27 cellular contexts compared by ENCODE assay signal in genomic region chr10:2604891-2605290, GRCh38.
"Had no signal": no experiment of that assay in that cellular context is flagged by ENCODE, and none has a peak within 500 bp of the region (broad histone marks: within the 10 kb centered on the region; RNA-seq: fewer than 3 reads in every experiment).

No MANE protein-coding gene starts in this region.

- H3K27ac ChIP-seq: stomach, suprapubic skin, testis, thoracic aorta, thyroid gland, tibial artery, tibial nerve, transverse colon, upper lobe of left lung, upper lobe of right lung, uterus, vagina had no signal

- DNase-seq: stimulated activated CD4-positive, alpha-beta T cell treated with anti-CD3 and anti-CD28 coated beads, Interleukin-2, amount 100 ng/mL, for 48 hours; stimulated activated CD4-positive, alpha-beta T cell treated with anti-CD3 and anti-CD28 coated beads, Interleukin-4, amount 100 ng/mL, for 1 hour; stimulated activated CD4-positive, alpha-beta T cell treated with anti-CD3 and anti-CD28 coated beads, Interleukin-4, amount 100 ng/mL, for 24 hours; stimulated activated CD4-positive, alpha-beta T cell treated with anti-CD3 and anti-CD28 coated beads, Interleukin-4, amount 100 ng/mL, for 4 hours; stimulated activated CD8-positive, alpha-beta memory T cell treated with anti-CD3 and anti-CD28 coated beads, Interleukin-4, amount 100 ng/mL, for 48 hours; stimulated activated naive B cell treated with anti-CD40 and anti-IgM and Interleukin-4, amounts not matched to agents 10 μg/mL and 1 μg/mL and 100 μg/mL, for 72 hours; stimulated activated naive CD4-positive, alpha-beta T cell; stimulated activated naive CD4-positive, alpha-beta T cell treated with Interleukin-2 at 50 U/mL for 16 hours; stimulated activated naive CD8-positive, alpha-beta T cell treated with anti-CD3 and anti-CD28 coated beads, Interleukin-15, amount 100 ng/mL, for 72 hours; stimulated activated naive CD8-positive, alpha-beta T cell treated with anti-CD3 and anti-CD28 coated beads, Interleukin-15, Interleukin-2, amounts not matched to agents 100 U/mL and 50 U/mL, for 24 hours; stomach; substantia nigra; testis; thyroid gland; tibial artery; transverse colon; trophoblast cell; upper lobe of left lung; upper lobe of right lung; uterus had no signal

- FAIRE-seq: urothelium cell line had no signal

- H3K36me3 ChIP-seq: stomach, suprapubic skin, thoracic aorta, thyroid gland, tibial artery, tibial nerve, transverse colon, upper lobe of left lung, upper lobe of right lung, uterus, vagina had no signal

- H3K27me3 ChIP-seq: stomach, suprapubic skin, testis, thyroid gland, tibial artery, tibial nerve, transverse colon, upper lobe of left lung, upper lobe of right lung, uterus, vagina had no signal

- ATAC-seq: stimulated activated effector memory CD8-positive, alpha-beta T cell treated with anti-CD3 and anti-CD28 coated beads, Interleukin-12 subunit alpha, Interleukin-12 subunit beta, amount 100 ng/mL, for 72 hours; stimulated activated memory B cell treated with anti-CD40 and anti-IgM and Interleukin-4, amounts not matched to agents 10 μg/mL and 1 μg/mL and 100 μg/mL, for 72 hours; stimulated activated naive B cell treated with anti-CD40 and anti-IgM and Interleukin-4, amounts not matched to agents 10 μg/mL and 1 μg/mL and 100 μg/mL, for 72 hours; stimulated activated naive CD8-positive, alpha-beta T cell treated with anti-CD3 and anti-CD28 coated beads, Interleukin-15, amount 100 ng/mL, for 72 hours; stimulated activated naive CD8-positive, alpha-beta T cell treated with anti-CD3 and anti-CD28 coated beads, Interleukin-15, Interleukin-2, amounts not matched to agents 100 U/mL and 50 U/mL, for 24 hours; upper lobe of right lung had no signal

- H3K9me3 ChIP-seq: stomach, testis, thoracic aorta, thyroid gland, tibial artery, tibial nerve, transverse colon, upper lobe of left lung, upper lobe of right lung, uterus, vagina had no signal

- H3K4me3 ChIP-seq: stomach, suprapubic skin, testis, thoracic aorta, thyroid gland, tibial artery, tibial nerve, transverse colon, upper lobe of left lung, upper lobe of right lung, uterus, vagina had no signal

- H3K4me1 ChIP-seq: stomach, suprapubic skin, testis, thyroid gland, tibial artery, tibial nerve, transverse colon, upper lobe of left lung, upper lobe of right lung, uterus, vagina had no signal
